ENCODE assay signal across 8 cellular contexts in the genomic region with DNA sequence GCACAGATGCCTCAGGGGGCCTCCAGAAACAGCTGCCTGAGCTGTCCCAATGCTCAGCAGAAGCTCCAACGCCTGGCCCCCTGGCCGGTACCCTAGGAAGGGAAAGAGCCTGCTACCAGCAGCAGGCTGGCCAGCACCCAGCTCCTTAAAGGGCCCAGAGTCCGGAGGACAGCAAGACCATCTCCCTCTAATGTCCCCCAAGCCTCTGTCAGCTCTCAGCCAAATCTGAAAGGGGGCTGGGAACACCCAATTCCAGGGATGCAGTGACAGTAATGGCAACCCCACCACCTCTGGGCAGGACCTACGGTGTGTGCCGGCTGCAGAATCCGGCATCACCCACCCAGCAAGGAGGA. TPM values are rescaled to one million over a fixed set of nuclear protein-coding genes. Genes with fewer than 3 reads are reported as not detected.
DNase-seq lines count a peak whose midpoint lies in the region; ATAC-seq, FAIRE-seq and TF ChIP-seq lines count a peak whose summit lies in the region.

No MANE protein-coding gene starts in this region.

- no peak for ATAC-seq in naive thymus-derived CD4-positive, alpha-beta T cell
- ATAC-seq in GM18868 (IDR thresholded peaks at IDR 0.05; ENCODE audit: unreplicated experiment) (no peak), mucosa of descending colon (no peak)

- CTCF ChIA-PET in naive thymus-derived CD4-positive, alpha-beta T cell (lab: Charles Lee), result interaction anchor here (1.0 to 2.8 kb wide), 4 partner anchors 26 to 249 kb away, joined by 3 to 9 read pairs (median 5); a partner anchor contains a TSS

- H2AFZ ChIP-seq in astrocyte (ENCODE audit: low read depth, low read length), result no peak overlapping the region

- peaks cover 89% of the 10 kb centered on the region for H4K20me1 ChIP-seq in BLaER1
- peaks cover 86% of the 10 kb centered on the region for H4K20me1 ChIP-seq in astrocyte (ENCODE audit: insufficient read depth, low read length)

- H3K9me3 Mint-ChIP-seq in astrocyte (ENCODE audit: unreplicated experiment), result no peaks in the 10 kb centered on the region
- H3K9me3 Mint-ChIP-seq in naive thymus-derived CD4-positive, alpha-beta T cell, result no peaks in the 10 kb centered on the region

- H3K27me3 ChIP-seq in BLaER1, result no peaks in the 10 kb centered on the region
- H3K27me3 ChIP-seq in HUES6 (ENCODE audit: control insufficient read depth, insufficient read depth, low read length), result no peaks in the 10 kb centered on the region
- no peaks in the 10 kb centered on the region for H3K27me3 ChIP-seq in astrocyte (ENCODE audit: insufficient read depth, low read length)
- no peaks in the 10 kb centered on the region for H3K27me3 ChIP-seq in naive thymus-derived CD4-positive, alpha-beta T cell (ENCODE audit: control insufficient read depth in 2 of 2, insufficient read depth in 2 of 2, low read length in 2 of 2)

- H3K9ac ChIP-seq in BLaER1 (peak overlapping the region; percentile 97), HUES6 (ENCODE audit: low read length) (peak overlapping the region; percentile 9), astrocyte (ENCODE audit: low read length) (no peak overlapping the region)

- H3K36me3 ChIP-seq in BLaER1 (peaks cover 25% of the 10 kb centered on the region), HUES6 (ENCODE audit: control insufficient read depth, insufficient read depth, low read length) (0 out of 2 replicates have a peak, but pooled peaks cover 5% of the 10 kb centered on the region), astrocyte (ENCODE audit: insufficient read depth, low read length) (no peaks in the 10 kb centered on the region), mucosa of descending colon (ENCODE audit: low read depth) (peaks cover 6% of the 10 kb centered on the region)
- H3K36me3 ChIP-seq in naive thymus-derived CD4-positive, alpha-beta T cell (ENCODE audit: control insufficient read depth in 2 of 3, insufficient read depth in 3 of 3, low read length in 3 of 3), result peaks cover 0 to 18% (median 0%) of the 10 kb centered on the region in 3 experiments

- POLR2A ChIA-PET in naive thymus-derived CD4-positive, alpha-beta T cell (lab: Charles Lee), result interaction anchor here (0.6 to 12.3 kb wide), 17 partner anchors 9 to 352 kb away, joined by 3 to 156 read pairs (median 5); a partner anchor contains a TSS

- TF ChIP-seq CTCF in astrocyte (IDR thresholded peaks at IDR 0.05; ENCODE audit: insufficient read depth, low read depth, low read length) (no peak), mucosa of descending colon (IDR thresholded peaks at IDR 0.05) (no peak)

- peak overlapping the region; percentile 88 for H3K4me3 ChIP-seq in BLaER1
- no peak overlapping the region for H3K4me3 ChIP-seq in HUES6 (ENCODE audit: low read depth, low read length)
- H3K4me3 ChIP-seq in astrocyte (ENCODE audit: insufficient read depth, low read depth, low read length), result no peak overlapping the region
- peak overlapping the region; percentile 77 for H3K4me3 ChIP-seq in naive thymus-derived CD4-positive, alpha-beta T cell (ENCODE audit: low read length)
- no peak overlapping the region for H3K4me3 ChIP-seq in mucosa of descending colon

- H3K4me1 ChIP-seq in BLaER1 (peaks cover 77% of the 10 kb centered on the region), HUES6 (ENCODE audit: control insufficient read depth, insufficient read depth, low read length) (peaks cover 37% of the 10 kb centered on the region), astrocyte (ENCODE audit: insufficient read depth, low read length) (peaks cover 39% of the 10 kb centered on the region), mucosa of descending colon (ENCODE audit: low read depth) (peaks cover 45% of the 10 kb centered on the region)
- peaks cover 66 to 73% of the 10 kb centered on the region in 2 donors for H3K4me1 ChIP-seq in naive thymus-derived CD4-positive, alpha-beta T cell (ENCODE audit: control insufficient read depth in 2 of 2, insufficient read depth in 2 of 2, low read length in 2 of 2)

- H3K9me3 ChIP-seq in BLaER1, result no peaks in the 10 kb centered on the region
- no peaks in the 10 kb centered on the region for H3K9me3 ChIP-seq in HUES6 (ENCODE audit: control insufficient read depth, insufficient read depth, low read depth, low read length)
- no peaks in the 10 kb centered on the region for H3K9me3 ChIP-seq in astrocyte (ENCODE audit: insufficient read depth, low read depth, low read length)
- H3K9me3 ChIP-seq in naive thymus-derived CD4-positive, alpha-beta T cell (ENCODE audit: control insufficient read depth in 2 of 3, low read length in 3 of 3), result no peaks in the 10 kb centered on the region
- no peaks in the 10 kb centered on the region for H3K9me3 ChIP-seq in mucosa of descending colon

- peaks cover 41% of the 10 kb centered on the region for H3K4me1 Mint-ChIP-seq in astrocyte (ENCODE audit: low read depth, unreplicated experiment)
- H3K4me1 Mint-ChIP-seq in naive thymus-derived CD4-positive, alpha-beta T cell, result peaks cover 59 to 81% (median 70%) of the 10 kb centered on the region in 7 donors

- H3K27ac ChIP-seq in BLaER1, result peak overlapping the region; percentile 98
- no peak overlapping the region for H3K27ac ChIP-seq in HUES6 (ENCODE audit: low read depth, low read length)
- H3K27ac ChIP-seq in astrocyte (ENCODE audit: low read depth, low read length), result no peak overlapping the region
- peak overlapping the region; percentile 94 for H3K27ac ChIP-seq in naive thymus-derived CD4-positive, alpha-beta T cell (ENCODE audit: low read depth, low read length)

- intact Hi-C loops in naive thymus-derived CD4-positive, alpha-beta T cell (cut with micrococcal nuclease), result loop anchor here (1.0 to 10.0 kb wide), 8 partner anchors 26 to 890 kb away; a partner anchor contains a TSS
- intact Hi-C loops in mucosa of descending colon (cut with DNase I, micrococcal nuclease), result no loop called here

- H3K27me3 Mint-ChIP-seq in astrocyte (ENCODE audit: low read depth, unreplicated experiment), result no peaks in the 10 kb centered on the region
- H3K27me3 Mint-ChIP-seq in naive thymus-derived CD4-positive, alpha-beta T cell, result no peaks in the 10 kb centered on the region

- peak overlapping the region; percentile 98 for H3K4me2 ChIP-seq in BLaER1
- peak overlapping the region; percentile 13 for H3K4me2 ChIP-seq in astrocyte (ENCODE audit: low read length)

- DNase-seq in astrocyte (ENCODE audit: low read depth) (no peak), mucosa of descending colon (no peak), SIG-M5 treated with dmso at 0.1 percent for 504 hours (lab: John Stamatoyannopoulos, UW; ENCODE audit: unreplicated experiment) (no peak), DMS79 treated with DMSO at 0.1 percent for 48 hours (lab: John Stamatoyannopoulos, UW) (no peak)
- no peak for DNase-seq in naive thymus-derived CD4-positive, alpha-beta T cell

- H3K36me3 Mint-ChIP-seq in astrocyte (ENCODE audit: low read depth, unreplicated experiment), result peaks cover 6% of the 10 kb centered on the region
- H3K36me3 Mint-ChIP-seq in naive thymus-derived CD4-positive, alpha-beta T cell, result peaks cover 0 to 48% (median 4%) of the 10 kb centered on the region in 5 donors

- H3K79me2 ChIP-seq in astrocyte (ENCODE audit: insufficient read depth, low read length), result peaks cover 92% of the 10 kb centered on the region

- no peak overlapping the region for H3K4me3 Mint-ChIP-seq in astrocyte (ENCODE audit: unreplicated experiment)
- peak overlapping the region; percentile 89 to 99 (median 98) for H3K4me3 Mint-ChIP-seq in naive thymus-derived CD4-positive, alpha-beta T cell

- no peak for FAIRE-seq in astrocyte (lab: Jason Lieb, UNC)

- no peak overlapping the region for H3K27ac Mint-ChIP-seq in astrocyte (ENCODE audit: unreplicated experiment)
- H3K27ac Mint-ChIP-seq in naive thymus-derived CD4-positive, alpha-beta T cell, result peak overlapping the region; percentile 95 to 99 (median 97)

RNA-seq across cellular contexts. Expression of a gene that starts 4.2 kb away (rescaled TPM):
- total RNA-seq in astrocyte, result 73.8 and 75.2 TPM in 2 replicates
- total RNA-seq in naive thymus-derived CD4-positive, alpha-beta T cell, result 100 to 1,000 TPM; 151 to 223 (median 168) TPM
- 100 to 1,000 TPM in 1 of 2 donors, 10 to 100 TPM in 1; 39.3 to 103 TPM for polyA plus RNA-seq in naive thymus-derived CD4-positive, alpha-beta T cell
- 10 to 100 TPM; 60.0 to 72.9 (median 65.9) TPM for total RNA-seq in mucosa of descending colon

RNA-seq across cellular contexts. Expression of a gene that starts 25.3 kb away (rescaled TPM):
- total RNA-seq in astrocyte (34.8 and 39.8 TPM in 2 replicates), mucosa of descending colon (10 to 100 TPM; 25.6 to 36.0 (median 29.5) TPM)
- 10 to 100 TPM; 15.0 to 30.0 (median 16.0) TPM for total RNA-seq in naive thymus-derived CD4-positive, alpha-beta T cell
- polyA plus RNA-seq in naive thymus-derived CD4-positive, alpha-beta T cell, result 10 to 100 TPM; 35.4 to 44.7 TPM

RNA-seq across cellular contexts. Expression of a gene that starts 26.0 kb away (rescaled TPM):
- total RNA-seq in astrocyte (2.7 and 3.9 TPM in 2 replicates), mucosa of descending colon (1 to 10 TPM; 3.4 to 4.5 (median 3.7) TPM)
- total RNA-seq in naive thymus-derived CD4-positive, alpha-beta T cell, result 10 to 100 TPM; 10.4 to 24.1 (median 10.7) TPM
- 1 to 10 TPM; 1.2 to 3.3 TPM for polyA plus RNA-seq in naive thymus-derived CD4-positive, alpha-beta T cell

RNA-seq across cellular contexts. Expression of a gene that starts 29.2 kb away (rescaled TPM):
- total RNA-seq in astrocyte (17.6 and 18.8 TPM in 2 replicates), mucosa of descending colon (10 to 100 TPM in 1 of 3 donors, 1 to 10 TPM in 2; 1.6 to 18.1 (median 1.9) TPM)
- 1 to 10 TPM in 3 of 5 experiments, under 1 TPM in 2; 0.41 to 6.3 (median 3.4) TPM for total RNA-seq in naive thymus-derived CD4-positive, alpha-beta T cell
- polyA plus RNA-seq in naive thymus-derived CD4-positive, alpha-beta T cell, result not detected

RNA-seq across cellular contexts. Expression of a gene that starts 45.3 kb away (rescaled TPM):
- total RNA-seq in astrocyte (0.99 and 1.0 TPM in 2 replicates), mucosa of descending colon (100 to 1,000 TPM in 1 of 3 donors, 10 to 100 TPM in 2; 62.3 to 181 (median 94.8) TPM)
- under 1 TPM in 1 of 5 experiments, not detected in 4; 0.56 TPM for total RNA-seq in naive thymus-derived CD4-positive, alpha-beta T cell
- not detected for polyA plus RNA-seq in naive thymus-derived CD4-positive, alpha-beta T cell

Comparison
In these comparisons a context has a peak if more than half of its experiments do, and no peak if none do; other contexts are left out.
1. H3K27ac ChIP-seq: peak in BLaER1 (single experiment) and naive thymus-derived CD4-positive, alpha-beta T cell (single experiment); none in HUES6 (single experiment) and astrocyte (single experiment).
2. H3K4me3 ChIP-seq: peak in BLaER1 (single experiment) and naive thymus-derived CD4-positive, alpha-beta T cell (single experiment); none in HUES6 (single experiment), astrocyte (single experiment) and mucosa of descending colon (single experiment).
3. intact Hi-C loops: an anchor here in naive thymus-derived CD4-positive, alpha-beta T cell (1.0 to 10.0 kb wide); none called in mucosa of descending colon.